Comparison of ENCODE assay signal across 28 cellular contexts in genomic region chr3:147373301-147373700, GRCh38. TPM values are rescaled to one million over a fixed set of nuclear protein-coding genes. Genes with fewer than 3 reads are reported as not detected.
"Had no signal": no experiment of that assay in that cellular context is flagged by ENCODE, and none has a peak within 500 bp of the region (broad histone marks: within the 10 kb centered on the region; RNA-seq: fewer than 3 reads in every experiment).

No MANE protein-coding gene starts in this region.

- H3K36me3 ChIP-seq: gastrocnemius medialis, neutrophil, pancreas, right lobe of liver, suprapubic skin, transverse colon had no signal

- H3K27ac ChIP-seq: gastrocnemius medialis, neutrophil, pancreas, right lobe of liver, suprapubic skin, transverse colon had no signal

- H3K4me1 Mint-ChIP-seq: naive thymus-derived CD8-positive, alpha-beta T cell; stimulated activated naive CD8-positive, alpha-beta T cell treated with anti-CD3 and anti-CD28 coated beads, Interleukin-15, amount 100 ng/mL, for 72 hours had no signal

- H3K4me3 ChIP-seq: gastrocnemius medialis, pancreas, right lobe of liver, suprapubic skin, transverse colon had no signal

- H3K27ac Mint-ChIP-seq: dendritic cell treated with granulocyte-macrophage colony-stimulating factor and Interleukin-4, amounts not matched to agents 40 ng/mL and 50 ng/mL, for 4 days; naive thymus-derived CD8-positive, alpha-beta T cell; nephron progenitor cell; stimulated activated naive CD8-positive, alpha-beta T cell treated with anti-CD3 and anti-CD28 coated beads, Interleukin-15, amount 100 ng/mL, for 72 hours had no signal

- H3K4me1 ChIP-seq: pancreas, right lobe of liver, suprapubic skin, transverse colon had no signal

- ATAC-seq: gastrocnemius medialis; left lobe of liver; naive thymus-derived CD8-positive, alpha-beta T cell; pancreas; right lobe of liver; stimulated activated naive CD8-positive, alpha-beta T cell treated with anti-CD3 and anti-CD28 coated beads, Interleukin-15, amount 100 ng/mL, for 72 hours had no signal

- H3K4me3 Mint-ChIP-seq: dendritic cell treated with granulocyte-macrophage colony-stimulating factor and Interleukin-4, amounts not matched to agents 40 ng/mL and 50 ng/mL, for 4 days; naive thymus-derived CD8-positive, alpha-beta T cell; nephron progenitor cell; stimulated activated naive CD8-positive, alpha-beta T cell treated with anti-CD3 and anti-CD28 coated beads, Interleukin-15, amount 100 ng/mL, for 72 hours had no signal

- H3K9me3 ChIP-seq: gastrocnemius medialis, neutrophil, pancreas, right lobe of liver, suprapubic skin, transverse colon had no signal

- DNase-seq: central memory CD4-positive, alpha-beta T cell; effector CD8-positive, alpha-beta T cell; erythroblast; gastrocnemius medialis; head of caudate nucleus; kidney; mesenchymal stem cell; naive thymus-derived CD8-positive, alpha-beta T cell; nephron progenitor cell; pancreas; right lobe of liver; small intestine; stimulated activated CD4-positive, alpha-beta T cell treated with anti-CD3 and anti-CD28 coated beads, Interleukin-15, amount 100 ng/mL, for 24 hours; stimulated activated CD4-positive, alpha-beta T cell treated with anti-CD3 and anti-CD28 coated beads, Interleukin-2, amount 100 ng/mL, for 48 hours; stimulated activated naive CD4-positive, alpha-beta T cell; stimulated activated naive CD8-positive, alpha-beta T cell treated with anti-CD3 and anti-CD28 coated beads, Interleukin-15, amount 100 ng/mL, for 72 hours; transverse colon had no signal

RNA-seq across cellular contexts. Expression of gene ZIC4, which starts 33.0 kb away (rescaled TPM):
- total RNA-seq: fibroblast of villous mesenchyme; glomerular endothelial cell; kidney; liver; lung microvascular endothelial cell; naive thymus-derived CD8-positive, alpha-beta T cell; omental fat pad; pancreas; suprapubic skin; transverse colon; urinary bladder had no signal
- polyA plus RNA-seq: naive thymus-derived CD8-positive, alpha-beta T cell; pancreas; small intestine; thymus; urinary bladder had no signal

RNA-seq across cellular contexts. Expression of gene ZIC1, which starts 35.9 kb away (rescaled TPM):
- total RNA-seq: fibroblast of villous mesenchyme; kidney; liver; lung microvascular endothelial cell; naive thymus-derived CD8-positive, alpha-beta T cell; omental fat pad; pancreas; transverse colon; urinary bladder had no signal
- polyA plus RNA-seq: naive thymus-derived CD8-positive, alpha-beta T cell; pancreas; small intestine; urinary bladder had no signal
